Comparison of ENCODE assay signal across 20 cellular contexts in genomic region chr11:122268601-122269130, GRCh38.
A peak's percentile ranks its signal among the peaks of the same experiment; 100 is the strongest.
DNase-seq lines count a peak whose midpoint lies in the region; FAIRE-seq and TF ChIP-seq lines count a peak whose summit lies in the region.
"Had no signal": no experiment of that assay in that cellular context is flagged by ENCODE, and none has a peak within 500 bp of the region (broad histone marks: within the 10 kb centered on the region; RNA-seq: fewer than 3 reads in every experiment).

No MANE protein-coding gene starts in this region.

- no peak for FAIRE-seq in D721Med (lab: Jason Lieb, UNC)
- FAIRE-seq: H1 had no signal

- DNase-seq in HT1080 (ENCODE audit: low read depth): peak; percentile 35
- DNase-seq in NCI-H226: peak; percentile 71
- peak; percentile 93 for DNase-seq in SW480 (ENCODE audit: low spot score)
- DNase-seq in effector CD8-positive, alpha-beta T cell (lab: John Stamatoyannopoulos, UW): no peak
- no peak for DNase-seq in D721Med (ENCODE audit: insufficient read length, low spot score)
- DNase-seq in MV-4-11 (lab: John Stamatoyannopoulos, UW): no peak
- no peak for DNase-seq in NCI-H187 treated with DMSO at 0.1 percent for 48 hours (lab: John Stamatoyannopoulos, UW)
- DNase-seq: C1 segment of cervical spinal cord; Caco-2; CD8-positive, alpha-beta T cell; DMS153; Karpas-422; MG63; NCI-H2029 treated with DMSO at 0.1 percent for 48 hours; NCI-H526 treated with DMSO at 0.1 percent for 48 hours; SHP77 treated with DMSO at 0.1 percent for 48 hours; SK-N-SH; SW 1271; T-helper 17 cell had no signal

- TF ChIP-seq CTCF in D721Med (IDR thresholded peaks at IDR 0.05; ENCODE audit: insufficient read depth, missing control alignments): no peak

Comparison
In these comparisons a context has a peak if more than half of its experiments do, and no peak if none do; other contexts are left out.
1. DNase-seq: peak in HT1080 (single experiment), NCI-H226 (single experiment) and SW480 (single experiment); none in effector CD8-positive, alpha-beta T cell (single experiment), D721Med (single experiment), MV-4-11 (single experiment) and NCI-H187 treated with DMSO at 0.1 percent for 48 hours (single experiment).